In the genomic region with DNA sequence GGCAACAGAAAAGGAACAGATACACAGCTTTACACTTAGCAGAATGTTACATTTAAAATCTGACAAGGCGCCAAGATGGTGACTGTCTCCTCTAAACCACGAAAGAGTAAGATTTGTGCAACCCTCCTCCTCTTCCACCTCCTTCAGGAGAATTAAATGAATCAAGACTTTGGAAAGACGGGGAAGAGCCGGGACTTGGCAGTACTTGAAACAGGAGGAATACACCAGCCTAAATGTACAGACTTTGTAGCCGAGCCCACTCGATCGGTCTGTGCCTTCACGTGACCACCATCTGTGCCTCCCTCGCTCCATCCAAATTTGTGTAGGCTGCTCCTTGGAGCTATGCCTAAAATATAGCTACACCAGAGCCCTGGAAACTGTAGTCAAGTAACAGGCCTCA, we compare ENCODE assay signal across 20 cellular contexts. TPM values are rescaled to one million over a fixed set of nuclear protein-coding genes. Genes with fewer than 3 reads are reported as not detected.
A peak's percentile ranks its signal among the peaks of the same experiment; 100 is the strongest.
DNase-seq lines count a peak whose midpoint lies in the region; ATAC-seq, FAIRE-seq and TF ChIP-seq lines count a peak whose summit lies in the region.
"Had no signal": no experiment of that assay in that cellular context is flagged by ENCODE, and none has a peak within 500 bp of the region (broad histone marks: within the 10 kb centered on the region; RNA-seq: fewer than 3 reads in every experiment).

No MANE protein-coding gene starts in this region.

- POLR2A ChIA-PET in AG04450 (lab: Yijun Ruan, JAX): no interaction called here

- peaks cover 0 to 20% (median 0%) of the 10 kb centered on the region in 5 experiments for H3K9me3 Mint-ChIP-seq in brain
- H3K9me3 Mint-ChIP-seq in glutamatergic neuron (ENCODE audit: unreplicated experiment): peaks cover 2% of the 10 kb centered on the region
- H3K9me3 Mint-ChIP-seq: activated naive CD4-positive, alpha-beta T cell treated with anti-CD3 and anti-CD28 coated beads, Interleukin-2, amount 10 ng/mL, durations not matched to agents 7 days and 5 days; central memory CD8-positive, alpha-beta T cell had no signal

- H3K27ac ChIP-seq in AG04450 (ENCODE audit: low read depth, low read length) (no peak overlapping the region), adrenal gland (no peak overlapping the region)
- H3K27ac ChIP-seq: A549, heart right ventricle, parathyroid adenoma, upper lobe of left lung had no signal

- no peaks in the 10 kb centered on the region for H3K36me3 ChIP-seq in adrenal gland (replicated peaks in 1 of 2)
- H3K36me3 ChIP-seq: upper lobe of left lung had no signal

- CTCF ChIA-PET in AG04450 (lab: Charles Lee): no interaction called here

- DNase-seq in AG04450 (ENCODE audit: low read depth, low spot score): peak; percentile 15
- DNase-seq in LHCN-M2 (ENCODE audit: low read depth): peak; percentile 24
- peak; percentile 19 for DNase-seq in glutamatergic neuron
- no peak for DNase-seq in urothelium cell line (ENCODE audit: low spot score)
- DNase-seq in adrenal gland: no peak
- DNase-seq in SHP77 treated with DMSO at 0.1 percent for 48 hours (lab: John Stamatoyannopoulos, UW): no peak
- DNase-seq: activated CD8-positive, alpha-beta memory T cell treated with anti-CD3 and anti-CD28 coated beads, Interleukin-2, amount 50 U/mL, for 48 hours; activated naive CD4-positive, alpha-beta T cell treated with anti-CD3 and anti-CD28 coated beads, Interleukin-2, amount 10 ng/mL, durations not matched to agents 7 days and 5 days; heart right ventricle; mucosa of descending colon; NCI-H1105; stimulated activated naive CD4-positive, alpha-beta T cell; T1000; upper lobe of left lung had no signal

- peak overlapping the region in 4 of 5 experiments; percentile 8 to 88 (median 40) for H3K27ac Mint-ChIP-seq in brain
- peak overlapping the region; percentile 40 for H3K27ac Mint-ChIP-seq in glutamatergic neuron (ENCODE audit: unreplicated experiment)
- H3K27ac Mint-ChIP-seq: activated naive CD4-positive, alpha-beta T cell treated with anti-CD3 and anti-CD28 coated beads, Interleukin-2, amount 10 ng/mL, durations not matched to agents 7 days and 5 days had no signal

- intact Hi-C loops in adrenal gland (cut with DNase I): no loop called here

- 92 to 96% (median 92%) methylated on average over 9 of the region's 9 CpGs for WGBS in adrenal gland, 4 donors

- H3K36me3 Mint-ChIP-seq in brain (peaks cover 4% of the 10 kb centered on the region), glutamatergic neuron (ENCODE audit: unreplicated experiment) (no peaks in the 10 kb centered on the region)
- H3K36me3 Mint-ChIP-seq: activated naive CD4-positive, alpha-beta T cell treated with anti-CD3 and anti-CD28 coated beads, Interleukin-2, amount 10 ng/mL, durations not matched to agents 7 days and 5 days had no signal

- H3K27me3 ChIP-seq in AG04450 (ENCODE audit: control insufficient read depth, insufficient read depth, low read length) (no peaks in the 10 kb centered on the region), adrenal gland (no peaks in the 10 kb centered on the region)
- H3K27me3 ChIP-seq: heart right ventricle, upper lobe of left lung had no signal

- H3K4me3 Mint-ChIP-seq in brain: peak overlapping the region in 3 of 5 experiments; percentile 19 to 61 (median 25)
- no peak overlapping the region for H3K4me3 Mint-ChIP-seq in glutamatergic neuron (ENCODE audit: unreplicated experiment)
- H3K4me3 Mint-ChIP-seq: activated naive CD4-positive, alpha-beta T cell treated with anti-CD3 and anti-CD28 coated beads, Interleukin-2, amount 10 ng/mL, durations not matched to agents 7 days and 5 days; central memory CD8-positive, alpha-beta T cell had no signal

- TF ChIP-seq CTCF in AG04450 (IDR thresholded peaks at IDR 0.05; ENCODE audit: low read depth, low read length) (no peak), brain (conservative IDR thresholded peaks at IDR 0.05) (no peak), glutamatergic neuron (IDR thresholded peaks at IDR 0.05; ENCODE audit: partially characterized antibody, unreplicated experiment) (no peak), adrenal gland (IDR thresholded peaks at IDR 0.05) (no peak)

- no peak for TF ChIP-seq POLR2A in adrenal gland (IDR thresholded peaks at IDR 0.05)

- H3K4me3 ChIP-seq in AG04450 (ENCODE audit: low read depth, low read length) (no peak overlapping the region), adrenal gland (no peak overlapping the region)
- H3K4me3 ChIP-seq: A549, heart right ventricle, mucosa of descending colon, upper lobe of left lung had no signal

- ATAC-seq in GM18511 (IDR thresholded peaks at IDR 0.05; ENCODE audit: unreplicated experiment): no peak
- ATAC-seq: A549, heart right ventricle, mucosa of descending colon had no signal

- no peaks in the 10 kb centered on the region for H3K4me1 ChIP-seq in adrenal gland (replicated peaks in 1 of 2)
- H3K4me1 ChIP-seq: parathyroid adenoma, upper lobe of left lung had no signal

- H3K9me3 ChIP-seq in AG04450 (ENCODE audit: control insufficient read depth, insufficient read depth, low read length) (no peaks in the 10 kb centered on the region), adrenal gland (replicated peaks in 1 of 3) (no peaks in the 10 kb centered on the region)
- H3K9me3 ChIP-seq: A549, heart right ventricle, mucosa of descending colon, upper lobe of left lung had no signal

- FAIRE-seq in urothelium cell line (lab: Jason Lieb, UNC): no peak
- FAIRE-seq: A549, D721Med had no signal

- H3K27me3 Mint-ChIP-seq in brain: peaks cover 14% of the 10 kb centered on the region
- H3K27me3 Mint-ChIP-seq in glutamatergic neuron (ENCODE audit: unreplicated experiment): no peaks in the 10 kb centered on the region

- H3K4me1 Mint-ChIP-seq in brain (peaks cover 29% of the 10 kb centered on the region), glutamatergic neuron (ENCODE audit: low read depth, unreplicated experiment) (peaks cover 3% of the 10 kb centered on the region)
- H3K4me1 Mint-ChIP-seq: activated naive CD4-positive, alpha-beta T cell treated with anti-CD3 and anti-CD28 coated beads, Interleukin-2, amount 10 ng/mL, durations not matched to agents 7 days and 5 days; central memory CD8-positive, alpha-beta T cell had no signal

RNA-seq across cellular contexts. Expression of a gene that starts 38.2 kb away (rescaled TPM):
- polyA plus RNA-seq in AG04450 (2011; rRNA removed): 19.9 and 21.6 TPM in 2 replicates
- 44.0 and 57.7 TPM in 2 replicates for polyA minus RNA-seq in AG04450 (2011; rRNA and poly(A)+ RNA removed)
- total RNA-seq in LHCN-M2 (2014; rRNA removed): 9.0 and 12.8 TPM in 2 replicates
- polyA plus RNA-seq in LHCN-M2 (2012): 7.8 TPM
- polyA plus RNA-seq in brain (ENCODE audit: insufficient read depth, low read depth, low replicate concordance): 2.2 TPM
- total RNA-seq in glutamatergic neuron (ENCODE audit: unreplicated experiment): 0.91 TPM
- total RNA-seq in adrenal gland: 10 to 100 TPM in 7 of 8 donors, 1 to 10 TPM in 1; 8.2 to 47.8 (median 26.5) TPM
- polyA plus RNA-seq in adrenal gland: 1 to 10 TPM; 3.3 to 7.8 (median 3.7) TPM

Comparison
In these comparisons a context has a peak if more than half of its experiments do, and no peak if none do; other contexts are left out.
1. DNase-seq: peak in AG04450 (single experiment), LHCN-M2 (single experiment) and glutamatergic neuron (single experiment); none in urothelium cell line (single experiment), adrenal gland (0 of 7) and SHP77 treated with DMSO at 0.1 percent for 48 hours (single experiment).